1 cellular context compared by ENCODE assay signal in genomic region chr14:61196792-61197191, GRCh38.
TF ChIP-seq lines count a peak whose summit lies in the region.

No MANE protein-coding gene starts in this region.

TF ChIP-seq in GM12878, 131 proteins besides CTCF, POLR2A, EP300 and RAD21 (continued from another document):
- TF ChIP-seq MLLT1 (IDR thresholded peaks at IDR 0.05), result no peak
- no peak for TF ChIP-seq KLF5 (IDR thresholded peaks at IDR 0.05; ENCODE audit: partially characterized antibody)
- TF ChIP-seq REST (IDR thresholded peaks at IDR 0.05; ENCODE audit: low read depth, low read length), result no peak
- no peak for TF ChIP-seq JUND (IDR thresholded peaks at IDR 0.05; ENCODE audit: low read depth, low read length)
- TF ChIP-seq MTA2 (IDR thresholded peaks at IDR 0.05; ENCODE audit: low read depth), result no peak
- TF ChIP-seq CBFB (IDR thresholded peaks at IDR 0.05; ENCODE audit: low read depth), result no peak
- TF ChIP-seq YBX1 (IDR thresholded peaks at IDR 0.05), result no peak
- no peak for TF ChIP-seq PAX8 (IDR thresholded peaks at IDR 0.05)
